8 cellular contexts compared by ENCODE assay signal in genomic region chrX:154002215-154002719, GRCh38. TPM values are rescaled to one million over a fixed set of nuclear protein-coding genes. Genes with fewer than 3 reads are reported as not detected.
DNase-seq lines count a peak whose midpoint lies in the region; ATAC-seq and TF ChIP-seq lines count a peak whose summit lies in the region.

No MANE protein-coding gene starts in this region.

- no peaks in the 10 kb centered on the region for H3K27me3 ChIP-seq in adrenal gland

- DNase-seq in EH (ENCODE audit: low read depth) (peak; percentile 83), NOMO-1 treated with dmso at 0.1 percent for 144 hours (lab: John Stamatoyannopoulos, UW; ENCODE audit: unreplicated experiment) (peak; percentile 57), adrenal gland (peak in 6 of 7 donors; percentile 58 to 84 (median 74)), kidney glomerular epithelial cell (lab: John Stamatoyannopoulos, UW) (peak; percentile 24), superior temporal gyrus (ENCODE audit: extremely low spot score) (peak; percentile 49), HuH-7.5 (ENCODE audit: low spot score) (no peak), mucosa of gallbladder (ENCODE audit: low spot score) (no peak)

- peak; percentile 51 for ATAC-seq in HG02798 (IDR thresholded peaks at IDR 0.05; ENCODE audit: poor library complexity, unreplicated experiment)

- no peak overlapping the region for H3K4me3 ChIP-seq in adrenal gland

- H3K27ac ChIP-seq in adrenal gland: peak overlapping the region in 4 of 5 donors; percentile 17 to 71 (median 44)

- TF ChIP-seq POLR2A in adrenal gland (IDR thresholded peaks at IDR 0.05): no peak

- peaks cover 0 to 6% of the 10 kb centered on the region in 2 donors for H3K4me1 ChIP-seq in adrenal gland (replicated peaks in 1 of 2)

- WGBS in adrenal gland, 4 donors: 61 to 86% (median 73%) methylated on average over 8 to 17 of the region's 17 CpGs

- no peaks in the 10 kb centered on the region for H3K36me3 ChIP-seq in adrenal gland (replicated peaks in 1 of 2)

- no peak for TF ChIP-seq CTCF in adrenal gland (IDR thresholded peaks at IDR 0.05)

- intact Hi-C loops in adrenal gland (cut with DNase I): no loop called here

- no peaks in the 10 kb centered on the region for H3K9me3 ChIP-seq in adrenal gland (replicated peaks in 1 of 3)

RNA-seq across cellular contexts. Expression of gene IRAK1, which starts 17.4 kb away (rescaled TPM):
- 100 to 1,000 TPM in 4 of 8 donors, 10 to 100 TPM in 4; 79.9 to 142 (median 111) TPM for total RNA-seq in adrenal gland
- polyA plus RNA-seq in adrenal gland: 10 to 100 TPM; 36.9 to 70.1 (median 63.4) TPM
- 108 TPM for total RNA-seq in mucosa of gallbladder

RNA-seq across cellular contexts. Expression of gene TMEM187, which starts 29.7 kb away (rescaled TPM):
- total RNA-seq in adrenal gland (10 to 100 TPM in 7 of 8 donors, 1 to 10 TPM in 1; 5.7 to 29.2 (median 17.1) TPM), mucosa of gallbladder (14.4 TPM)
- 1 to 10 TPM; 4.0 to 6.8 (median 5.3) TPM for polyA plus RNA-seq in adrenal gland

RNA-seq across cellular contexts. Expression of gene HCFC1, which starts 30.6 kb away (rescaled TPM):
- total RNA-seq in adrenal gland (10 to 100 TPM; 43.8 to 77.1 (median 58.8) TPM), mucosa of gallbladder (69.5 TPM)
- polyA plus RNA-seq in adrenal gland: 10 to 100 TPM; 15.3 to 32.7 (median 19.6) TPM

RNA-seq across cellular contexts. Expression of gene RENBP, which starts 57.8 kb away (rescaled TPM):
- 10 to 100 TPM; 15.5 to 37.4 (median 26.4) TPM for total RNA-seq in adrenal gland
- 10 to 100 TPM in 2 of 3 donors, 1 to 10 TPM in 1; 5.4 to 69.6 (median 27.6) TPM for polyA plus RNA-seq in adrenal gland
- total RNA-seq in mucosa of gallbladder: 19.5 TPM

Comparison
In these comparisons a context has a peak if more than half of its experiments do, and no peak if none do; other contexts are left out.
1. DNase-seq: peak in EH (single experiment), NOMO-1 treated with dmso at 0.1 percent for 144 hours (single experiment), adrenal gland (6 of 7), kidney glomerular epithelial cell (single experiment) and superior temporal gyrus (single experiment); none in HuH-7.5 (single experiment) and mucosa of gallbladder (single experiment).